Comparison of ENCODE assay signal across 8 cellular contexts in genomic region chr2:60581461-60582282, GRCh38. TPM values are rescaled to one million over a fixed set of nuclear protein-coding genes. Genes with fewer than 3 reads are reported as not detected.
DNase-seq lines count a peak whose midpoint lies in the region; ATAC-seq, FAIRE-seq and TF ChIP-seq lines count a peak whose summit lies in the region.

No MANE protein-coding gene starts in this region.

- peaks cover 9% of the 10 kb centered on the region; the same call in 1 of the 2 replicates for H3K4me1 ChIP-seq in HUES64 (ENCODE audit: insufficient read depth, low read length)
- H3K4me1 ChIP-seq in SJSA1 (replicated peaks) = peaks cover 7% of the 10 kb centered on the region
- H3K4me1 ChIP-seq in heart right ventricle = peaks cover 0 to 9% (median 4%) of the 10 kb centered on the region in 9 donors

- H3K27ac ChIP-seq in HUES64 (ENCODE audit: low read depth, low read length) (no peak overlapping the region), SJSA1 (no peak overlapping the region), heart right ventricle (no peak overlapping the region)

- H3K9me3 ChIP-seq in HUES64 (ENCODE audit: insufficient read depth, low read depth, low read length) (no peaks in the 10 kb centered on the region), SJSA1 (replicated peaks) (no peaks in the 10 kb centered on the region; the same call in 1 of the 2 replicates), heart right ventricle (no peaks in the 10 kb centered on the region)

- ATAC-seq in GM21447 (IDR thresholded peaks at IDR 0.05; ENCODE audit: unreplicated experiment) = peak; percentile 87
- ATAC-seq in heart right ventricle = peak; percentile 81 to 97 (median 90)

- H3K4me1 Mint-ChIP-seq in activated naive CD8-positive, alpha-beta T cell treated with anti-CD3 and anti-CD28 coated beads for 36 hours = no peaks in the 10 kb centered on the region

- H3K9me3 Mint-ChIP-seq in activated naive CD8-positive, alpha-beta T cell treated with anti-CD3 and anti-CD28 coated beads for 36 hours = no peaks in the 10 kb centered on the region

- intact Hi-C loops in heart right ventricle (cut with DNase I) (loop anchor here in 5 of 10 donors (10.0 kb wide), 2 partner anchors 1277 to 1817 kb away; no protein-coding TSS in a partner anchor), posterior vena cava (cut with DNase I) (no loop called here)

- H3K4me3 ChIP-seq in HUES64 (ENCODE audit: low read length) (peak overlapping the region; percentile 61), SJSA1 (no peak overlapping the region), heart right ventricle (peak overlapping the region in 9 of 10 donors; percentile 23 to 48 (median 44))

- peaks cover 38% of the 10 kb centered on the region for H3K27me3 ChIP-seq in HUES64 (ENCODE audit: insufficient read depth, low read length)
- peaks cover 31% of the 10 kb centered on the region for H3K27me3 ChIP-seq in SJSA1 (replicated peaks)
- peaks cover 0 to 69% (median 50%) of the 10 kb centered on the region in 7 donors for H3K27me3 ChIP-seq in heart right ventricle

- 6% methylated on average over 59 of the region's 59 CpGs for WGBS in HUES64
- 5% methylated on average over 57 to 59 of the region's 59 CpGs for WGBS in heart right ventricle, 2 donors

- peaks cover 33% of the 10 kb centered on the region for H3K27me3 Mint-ChIP-seq in activated naive CD8-positive, alpha-beta T cell treated with anti-CD3 and anti-CD28 coated beads for 36 hours

- H3K36me3 ChIP-seq in HUES64 (ENCODE audit: insufficient read depth, low read length) (no peaks in the 10 kb centered on the region), SJSA1 (no peaks in the 10 kb centered on the region), heart right ventricle (no peaks in the 10 kb centered on the region)

- DNase-seq in DMS79 treated with DMSO at 0.1 percent for 48 hours (lab: John Stamatoyannopoulos, UW) (peak; percentile 53), SJSA1 (ENCODE audit: low read depth in 1 of 2, low spot score in 2 of 2) (peak; percentile 55 to 62), heart right ventricle (peak; percentile 23 to 72), posterior vena cava (ENCODE audit: low spot score) (peak; percentile 92), urothelium cell line (ENCODE audit: low spot score) (peak; percentile 93)
- peak; percentile 79 for DNase-seq in activated naive CD8-positive, alpha-beta T cell treated with anti-CD3 and anti-CD28 coated beads for 36 hours

- peak; percentile 86 for FAIRE-seq in urothelium cell line (lab: Jason Lieb, UNC)

- no peak overlapping the region for H3K27ac Mint-ChIP-seq in activated naive CD8-positive, alpha-beta T cell treated with anti-CD3 and anti-CD28 coated beads for 36 hours

- peak overlapping the region; percentile 68 for H3K9ac ChIP-seq in HUES64 (ENCODE audit: low read depth, low read length)

- TF ChIP-seq CTCF in heart right ventricle (IDR thresholded peaks at IDR 0.05) = peak; percentile 63 to 96 (median 91)

- H3K36me3 Mint-ChIP-seq in activated naive CD8-positive, alpha-beta T cell treated with anti-CD3 and anti-CD28 coated beads for 36 hours = no peaks in the 10 kb centered on the region

- H3K4me3 Mint-ChIP-seq in activated naive CD8-positive, alpha-beta T cell treated with anti-CD3 and anti-CD28 coated beads for 36 hours = no peak overlapping the region

RNA-seq across cellular contexts. Expression of gene BCL11A, which starts 28.2 kb away (rescaled TPM):
- polyA plus RNA-seq in HUES64 (2013, experiment 1 of 2) = 26.0 TPM
- 23.2 TPM for polyA plus RNA-seq in HUES64 (2013, experiment 2 of 2)
- 0.03 and 0.13 TPM in 2 replicates for total RNA-seq in SJSA1 (2014; rRNA removed; shearing (Covaris generic))
- 1 to 10 TPM; 1.6 to 1.8 TPM for total RNA-seq in activated naive CD8-positive, alpha-beta T cell treated with anti-CD3 and anti-CD28 coated beads for 36 hours
- total RNA-seq in heart right ventricle (10 to 100 TPM; 19.5 to 38.5 (median 23.4) TPM), posterior vena cava (1 to 10 TPM in 1 of 2 donors, under 1 TPM in 1; 0.71 to 2.0 TPM)
- 10 to 100 TPM in 1 of 2 donors, 1 to 10 TPM in 1; 3.2 to 22.2 TPM for polyA plus RNA-seq in heart right ventricle

Comparison
In these comparisons a context has a peak if more than half of its experiments do, and no peak if none do; other contexts are left out.
1. RNA of gene BCL11A, which starts 28.2 kb away (total RNA-seq): 19.5 to 38.5 TPM in heart right ventricle; 0.71 to 2.0 TPM in posterior vena cava, 1.6 to 1.8 TPM in activated naive CD8-positive, alpha-beta T cell treated with anti-CD3 and anti-CD28 coated beads for 36 hours and 0.03 to 0.13 TPM in SJSA1; every median in the first group is over 4 times any median in the second.
2. Peak in every context shown above with its lines, with median percentiles within 50 percentile points of each other: DNase-seq.